ENCODE assay signal across 12 cellular contexts in genomic region chr2:187554704-187555082, GRCh38. TPM values are rescaled to one million over a fixed set of nuclear protein-coding genes. Genes with fewer than 3 reads are reported as not detected.
A peak's percentile ranks its signal among the peaks of the same experiment; 100 is the strongest.
DNase-seq lines count a peak whose midpoint lies in the region; ATAC-seq, FAIRE-seq and TF ChIP-seq lines count a peak whose summit lies in the region.
"Had no signal": no experiment of that assay in that cellular context is flagged by ENCODE, and none has a peak within 500 bp of the region (broad histone marks: within the 10 kb centered on the region; RNA-seq: fewer than 3 reads in every experiment).

No MANE protein-coding gene starts in this region.

- H3K27ac ChIP-seq in heart right ventricle (peak overlapping the region in 8 of 10 donors; percentile 57 to 86 (median 76)), upper lobe of right lung (peak overlapping the region; percentile 81), Peyer's patch (peak overlapping the region in 2 of 4 donors; percentile 44 to 69)

- H3K27ac Mint-ChIP-seq in nephron = peak overlapping the region; percentile 94 to 98 (median 96)

- H3K4me1 ChIP-seq in heart right ventricle (peaks cover 0 to 18% (median 6%) of the 10 kb centered on the region in 9 donors), endocrine pancreas (ENCODE audit: control insufficient read depth, insufficient read depth, low read length) (peaks cover 4% of the 10 kb centered on the region), upper lobe of right lung (peaks cover 14% of the 10 kb centered on the region), Peyer's patch (peaks cover 0 to 4% (median 0%) of the 10 kb centered on the region in 4 donors)

- TF ChIP-seq POLR2A in GM12892 (IDR thresholded peaks at IDR 0.05; ENCODE audit: low read depth, low read length) (no peak), Peyer's patch (IDR thresholded peaks at IDR 0.05) (no peak)

- H3K4me1 Mint-ChIP-seq in nephron = peaks cover 21% of the 10 kb centered on the region

- H3K27me3 ChIP-seq in heart right ventricle = no peaks in the 10 kb centered on the region
- H3K27me3 ChIP-seq in endocrine pancreas (ENCODE audit: control insufficient read depth, insufficient read depth, low read length) = no peaks in the 10 kb centered on the region
- no peaks in the 10 kb centered on the region for H3K27me3 ChIP-seq in upper lobe of right lung
- H3K27me3 ChIP-seq in Peyer's patch = no peaks in the 10 kb centered on the region

- H3K4me3 ChIP-seq in heart right ventricle (peak overlapping the region in 8 of 10 donors; percentile 33 to 61 (median 56)), endocrine pancreas (ENCODE audit: control insufficient read depth, insufficient read depth, low read length) (peak overlapping the region; percentile 90), upper lobe of right lung (peak overlapping the region; percentile 62), Peyer's patch (peak overlapping the region in 2 of 4 donors; percentile 53 to 60)

- TF ChIP-seq CTCF in heart right ventricle (IDR thresholded peaks at IDR 0.05) = no peak
- no peak for TF ChIP-seq CTCF in nephron (IDR thresholded peaks at IDR 0.05; ENCODE audit: unreplicated experiment in 3 of 3)
- no peak for TF ChIP-seq CTCF in upper lobe of right lung (IDR thresholded peaks at IDR 0.05)
- no peak for TF ChIP-seq CTCF in Peyer's patch (IDR thresholded peaks at IDR 0.05)

- intact Hi-C loops in heart right ventricle (cut with DNase I) = no loop called here
- intact Hi-C loops in Right ventricle myocardium inferior (cut with DNase I) = no loop called here
- intact Hi-C loops in upper lobe of right lung (cut with DNase I) = no loop called here

- peak overlapping the region; percentile 81 to 92 (median 84) for H3K4me3 Mint-ChIP-seq in nephron

- H3K36me3 ChIP-seq in heart right ventricle (no peaks in the 10 kb centered on the region), endocrine pancreas (ENCODE audit: control insufficient read depth, insufficient read depth, low read length) (no peaks in the 10 kb centered on the region), upper lobe of right lung (no peaks in the 10 kb centered on the region), Peyer's patch (no peaks in the 10 kb centered on the region)

- no peak overlapping the region for H3K9ac ChIP-seq in endocrine pancreas (ENCODE audit: control insufficient read depth, insufficient read depth, low read length)

- H3K27me3 Mint-ChIP-seq in nephron (ENCODE audit: low read depth) = peaks cover 3% of the 10 kb centered on the region

- no peaks in the 10 kb centered on the region for H3K36me3 Mint-ChIP-seq in nephron (ENCODE audit: low read depth)

- DNase-seq in heart right ventricle (no peak), Right ventricle myocardium inferior (ENCODE audit: missing footprints) (no peak), upper lobe of right lung (no peak), GM12892 (ENCODE audit: insufficient read length) (no peak), activated gamma-delta T cell treated with Interleukin-2 at 50 U/mL for 16 hours (no peak), Peyer's patch (no peak)
- DNase-seq: activated CD8-positive, alpha-beta memory T cell treated with anti-CD3 and anti-CD28 coated beads, Interleukin-2, amount 50 U/mL, for 48 hours; NCI-H1694 treated with DMSO at 0.1 percent for 48 hours had no signal

- H3K9me3 ChIP-seq in heart right ventricle = no peaks in the 10 kb centered on the region
- no peaks in the 10 kb centered on the region for H3K9me3 ChIP-seq in endocrine pancreas (ENCODE audit: control insufficient read depth, low read length)
- H3K9me3 ChIP-seq in upper lobe of right lung = no peaks in the 10 kb centered on the region
- no peaks in the 10 kb centered on the region for H3K9me3 ChIP-seq in Peyer's patch

- ATAC-seq in heart right ventricle (no peak), Right ventricle myocardium inferior (no peak), upper lobe of right lung (no peak)
- ATAC-seq: esophagus mucosa had no signal

- peaks cover 4% of the 10 kb centered on the region for H3K9me3 Mint-ChIP-seq in nephron

- 38 to 42% methylated on average over 2 of the region's 2 CpGs for WGBS in heart right ventricle, 2 donors

- no peak for FAIRE-seq in GM12892 (lab: Jason Lieb, UNC)
- FAIRE-seq: islet of Langerhans had no signal

RNA-seq across cellular contexts. Expression of gene TFPI, which starts 0.5 kb away (rescaled TPM):
- total RNA-seq in heart right ventricle = 10 to 100 TPM; 12.6 to 51.0 (median 19.3) TPM
- 10 to 100 TPM; 27.1 to 32.0 TPM for polyA plus RNA-seq in heart right ventricle
- 33.6 TPM for total RNA-seq in Right ventricle myocardium inferior
- total RNA-seq in upper lobe of right lung = 366 TPM
- 0.45 TPM for polyA plus RNA-seq in GM12892 (2012; ENCODE audit: missing spikeins)
- 10 to 100 TPM; 69.9 to 91.4 (median 75.8) TPM for total RNA-seq in Peyer's patch
